1 cellular context compared by ENCODE assay signal in genomic region chr11:82676483-82677094, GRCh38.
TF ChIP-seq lines count a peak whose summit lies in the region.

No MANE protein-coding gene starts in this region.

TF ChIP-seq in WTC11, 78 proteins besides CTCF, POLR2A, EP300 and RAD21 (continued from another document):
- TF ChIP-seq ZNF281 (CRISPR knock-in tag; IDR thresholded peaks at IDR 0.05) (no peak), ATF2 (CRISPR knock-in tag; IDR thresholded peaks at IDR 0.05; ENCODE audit: borderline replicate concordance, low read depth) (no peak), USF1 (CRISPR knock-in tag; IDR thresholded peaks at IDR 0.05) (no peak), PREB (CRISPR knock-in tag; IDR thresholded peaks at IDR 0.05; ENCODE audit: borderline replicate concordance) (no peak), PRRX2 (CRISPR knock-in tag; IDR thresholded peaks at IDR 0.05) (no peak), ZNF416 (CRISPR knock-in tag; IDR thresholded peaks at IDR 0.05) (no peak), KAT7 (CRISPR knock-in tag; IDR thresholded peaks at IDR 0.05; ENCODE audit: borderline replicate concordance) (no peak), ERG (CRISPR knock-in tag; IDR thresholded peaks at IDR 0.05) (no peak)
TF ChIP-seq in WTC11: peak in this region for 0.
